ENCODE assay signal across 1 cellular context in the genomic region with DNA sequence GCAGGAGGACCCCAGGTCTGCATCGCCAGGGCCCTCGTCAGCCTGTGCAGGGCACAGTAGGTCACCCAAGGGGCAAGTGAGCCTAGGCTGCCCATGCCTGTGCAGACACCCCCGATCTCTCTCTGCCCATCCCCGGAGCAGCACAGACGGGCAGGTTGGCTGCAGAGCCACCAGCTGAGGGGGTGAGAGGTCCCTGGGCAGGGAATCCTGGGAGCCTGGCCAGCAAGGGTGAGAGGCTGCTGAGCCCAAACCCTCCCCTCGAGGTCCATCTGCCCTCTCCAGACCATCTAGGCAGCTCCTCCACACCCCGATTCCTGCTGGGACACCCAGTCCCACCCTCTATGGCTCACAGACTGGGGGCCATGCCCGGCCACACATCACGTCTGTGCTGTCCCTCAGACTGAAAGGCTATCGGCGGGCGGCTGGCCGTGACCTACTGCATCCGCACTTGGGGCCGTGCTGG.
TF ChIP-seq lines count a peak whose summit lies in the region.

No MANE protein-coding gene starts in this region.

TF ChIP-seq in WTC11, 78 proteins besides CTCF, POLR2A, EP300 and RAD21 (continued from another document):
- TF ChIP-seq FOXP1 (CRISPR knock-in tag; IDR thresholded peaks at IDR 0.05; ENCODE audit: borderline replicate concordance) (no peak), ETV6 (CRISPR knock-in tag; IDR thresholded peaks at IDR 0.05) (no peak), GABPB1 (CRISPR knock-in tag; IDR thresholded peaks at IDR 0.05) (no peak), ZNF317 (CRISPR knock-in tag; IDR thresholded peaks at IDR 0.05; ENCODE audit: borderline replicate concordance, low read depth) (no peak), ZMAT4 (CRISPR knock-in tag; IDR thresholded peaks at IDR 0.05) (no peak)
